ENCODE assay signal across 1 cellular context in the genomic region with DNA sequence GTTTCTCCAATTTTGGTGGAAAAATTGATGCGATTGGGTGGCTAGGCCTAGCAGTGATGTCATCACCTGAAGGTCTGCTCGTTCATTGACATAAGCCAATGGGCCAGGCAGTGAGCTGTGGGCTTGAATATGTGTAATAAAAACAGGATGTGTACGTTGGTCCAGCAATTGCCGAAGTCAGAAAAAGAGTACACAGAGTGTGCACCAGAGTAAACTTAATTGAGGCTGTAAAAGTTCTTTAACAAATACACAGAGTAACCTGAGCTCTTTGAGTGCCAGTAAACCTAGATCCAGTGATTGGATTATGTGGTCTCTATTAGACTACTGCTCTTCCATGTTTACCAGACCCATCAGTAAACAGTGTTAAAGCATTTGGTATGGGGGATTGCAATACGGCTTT.
TF ChIP-seq lines count a peak whose summit lies in the region.

No MANE protein-coding gene starts in this region.

TF ChIP-seq in GM23338, 12 proteins besides CTCF, POLR2A, EP300 and RAD21 (continued from another document):
- TF ChIP-seq, protein P1, sequence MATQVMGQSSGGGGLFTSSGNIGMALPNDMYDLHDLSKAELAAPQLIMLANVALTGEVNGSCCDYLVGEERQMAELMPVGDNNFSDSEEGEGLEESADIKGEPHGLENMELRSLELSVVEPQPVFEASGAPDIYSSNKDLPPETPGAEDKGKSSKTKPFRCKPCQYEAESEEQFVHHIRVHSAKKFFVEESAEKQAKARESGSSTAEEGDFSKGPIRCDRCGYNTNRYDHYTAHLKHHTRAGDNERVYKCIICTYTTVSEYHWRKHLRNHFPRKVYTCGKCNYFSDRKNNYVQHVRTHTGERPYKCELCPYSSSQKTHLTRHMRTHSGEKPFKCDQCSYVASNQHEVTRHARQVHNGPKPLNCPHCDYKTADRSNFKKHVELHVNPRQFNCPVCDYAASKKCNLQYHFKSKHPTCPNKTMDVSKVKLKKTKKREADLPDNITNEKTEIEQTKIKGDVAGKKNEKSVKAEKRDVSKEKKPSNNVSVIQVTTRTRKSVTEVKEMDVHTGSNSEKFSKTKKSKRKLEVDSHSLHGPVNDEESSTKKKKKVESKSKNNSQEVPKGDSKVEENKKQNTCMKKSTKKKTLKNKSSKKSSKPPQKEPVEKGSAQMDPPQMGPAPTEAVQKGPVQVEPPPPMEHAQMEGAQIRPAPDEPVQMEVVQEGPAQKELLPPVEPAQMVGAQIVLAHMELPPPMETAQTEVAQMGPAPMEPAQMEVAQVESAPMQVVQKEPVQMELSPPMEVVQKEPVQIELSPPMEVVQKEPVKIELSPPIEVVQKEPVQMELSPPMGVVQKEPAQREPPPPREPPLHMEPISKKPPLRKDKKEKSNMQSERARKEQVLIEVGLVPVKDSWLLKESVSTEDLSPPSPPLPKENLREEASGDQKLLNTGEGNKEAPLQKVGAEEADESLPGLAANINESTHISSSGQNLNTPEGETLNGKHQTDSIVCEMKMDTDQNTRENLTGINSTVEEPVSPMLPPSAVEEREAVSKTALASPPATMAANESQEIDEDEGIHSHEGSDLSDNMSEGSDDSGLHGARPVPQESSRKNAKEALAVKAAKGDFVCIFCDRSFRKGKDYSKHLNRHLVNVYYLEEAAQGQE (IDR thresholded peaks at IDR 0.05; ENCODE audit: unreplicated experiment): no peak
- TF ChIP-seq ZNF331 (CRISPR knock-in tag; IDR thresholded peaks at IDR 0.05; ENCODE audit: low read depth) (no peak), EZH2phosphoT487 (IDR thresholded peaks at IDR 0.05; ENCODE audit: unreplicated experiment) (no peak), CREB1 (CRISPR knock-in tag; IDR thresholded peaks at IDR 0.05; ENCODE audit: low read depth) (no peak), EZH2 (IDR thresholded peaks at IDR 0.05; ENCODE audit: low read depth, unreplicated experiment) (no peak)
- TF ChIP-seq, protein P2, sequence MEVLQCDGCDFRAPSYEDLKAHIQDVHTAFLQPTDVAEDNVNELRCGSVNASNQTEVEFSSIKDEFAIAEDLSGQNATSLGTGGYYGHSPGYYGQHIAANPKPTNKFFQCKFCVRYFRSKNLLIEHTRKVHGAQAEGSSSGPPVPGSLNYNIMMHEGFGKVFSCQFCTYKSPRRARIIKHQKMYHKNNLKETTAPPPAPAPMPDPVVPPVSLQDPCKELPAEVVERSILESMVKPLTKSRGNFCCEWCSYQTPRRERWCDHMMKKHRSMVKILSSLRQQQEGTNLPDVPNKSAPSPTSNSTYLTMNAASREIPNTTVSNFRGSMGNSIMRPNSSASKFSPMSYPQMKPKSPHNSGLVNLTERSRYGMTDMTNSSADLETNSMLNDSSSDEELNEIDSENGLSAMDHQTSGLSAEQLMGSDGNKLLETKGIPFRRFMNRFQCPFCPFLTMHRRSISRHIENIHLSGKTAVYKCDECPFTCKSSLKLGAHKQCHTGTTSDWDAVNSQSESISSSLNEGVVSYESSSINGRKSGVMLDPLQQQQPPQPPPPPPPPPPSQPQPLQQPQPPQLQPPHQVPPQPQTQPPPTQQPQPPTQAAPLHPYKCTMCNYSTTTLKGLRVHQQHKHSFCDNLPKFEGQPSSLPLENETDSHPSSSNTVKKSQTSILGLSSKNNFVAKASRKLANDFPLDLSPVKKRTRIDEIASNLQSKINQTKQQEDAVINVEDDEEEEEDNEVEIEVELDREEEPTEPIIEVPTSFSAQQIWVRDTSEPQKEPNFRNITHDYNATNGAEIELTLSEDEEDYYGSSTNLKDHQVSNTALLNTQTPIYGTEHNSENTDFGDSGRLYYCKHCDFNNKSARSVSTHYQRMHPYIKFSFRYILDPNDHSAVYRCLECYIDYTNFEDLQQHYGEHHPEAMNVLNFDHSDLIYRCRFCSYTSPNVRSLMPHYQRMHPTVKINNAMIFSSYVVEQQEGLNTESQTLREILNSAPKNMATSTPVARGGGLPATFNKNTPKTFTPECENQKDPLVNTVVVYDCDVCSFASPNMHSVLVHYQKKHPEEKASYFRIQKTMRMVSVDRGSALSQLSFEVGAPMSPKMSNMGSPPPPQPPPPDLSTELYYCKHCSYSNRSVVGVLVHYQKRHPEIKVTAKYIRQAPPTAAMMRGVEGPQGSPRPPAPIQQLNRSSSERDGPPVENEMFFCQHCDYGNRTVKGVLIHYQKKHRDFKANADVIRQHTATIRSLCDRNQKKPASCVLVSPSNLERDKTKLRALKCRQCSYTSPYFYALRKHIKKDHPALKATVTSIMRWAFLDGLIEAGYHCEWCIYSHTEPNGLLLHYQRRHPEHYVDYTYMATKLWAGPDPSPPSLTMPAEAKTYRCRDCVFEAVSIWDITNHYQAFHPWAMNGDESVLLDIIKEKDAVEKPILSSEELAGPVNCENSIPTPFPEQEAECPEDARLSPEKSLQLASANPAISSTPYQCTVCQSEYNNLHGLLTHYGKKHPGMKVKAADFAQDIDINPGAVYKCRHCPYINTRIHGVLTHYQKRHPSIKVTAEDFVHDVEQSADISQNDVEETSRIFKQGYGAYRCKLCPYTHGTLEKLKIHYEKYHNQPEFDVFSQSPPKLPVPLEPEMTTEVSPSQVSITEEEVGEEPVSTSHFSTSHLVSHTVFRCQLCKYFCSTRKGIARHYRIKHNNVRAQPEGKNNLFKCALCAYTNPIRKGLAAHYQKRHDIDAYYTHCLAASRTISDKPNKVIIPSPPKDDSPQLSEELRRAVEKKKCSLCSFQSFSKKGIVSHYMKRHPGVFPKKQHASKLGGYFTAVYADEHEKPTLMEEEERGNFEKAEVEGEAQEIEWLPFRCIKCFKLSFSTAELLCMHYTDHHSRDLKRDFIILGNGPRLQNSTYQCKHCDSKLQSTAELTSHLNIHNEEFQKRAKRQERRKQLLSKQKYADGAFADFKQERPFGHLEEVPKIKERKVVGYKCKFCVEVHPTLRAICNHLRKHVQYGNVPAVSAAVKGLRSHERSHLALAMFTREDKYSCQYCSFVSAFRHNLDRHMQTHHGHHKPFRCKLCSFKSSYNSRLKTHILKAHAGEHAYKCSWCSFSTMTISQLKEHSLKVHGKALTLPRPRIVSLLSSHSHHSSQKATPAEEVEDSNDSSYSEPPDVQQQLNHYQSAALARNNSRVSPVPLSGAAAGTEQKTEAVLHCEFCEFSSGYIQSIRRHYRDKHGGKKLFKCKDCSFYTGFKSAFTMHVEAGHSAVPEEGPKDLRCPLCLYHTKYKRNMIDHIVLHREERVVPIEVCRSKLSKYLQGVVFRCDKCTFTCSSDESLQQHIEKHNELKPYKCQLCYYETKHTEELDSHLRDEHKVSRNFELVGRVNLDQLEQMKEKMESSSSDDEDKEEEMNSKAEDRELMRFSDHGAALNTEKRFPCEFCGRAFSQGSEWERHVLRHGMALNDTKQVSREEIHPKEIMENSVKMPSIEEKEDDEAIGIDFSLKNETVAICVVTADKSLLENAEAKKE (CRISPR knock-in tag; IDR thresholded peaks at IDR 0.05): no peak
